8 cellular contexts compared by ENCODE assay signal in the genomic region with DNA sequence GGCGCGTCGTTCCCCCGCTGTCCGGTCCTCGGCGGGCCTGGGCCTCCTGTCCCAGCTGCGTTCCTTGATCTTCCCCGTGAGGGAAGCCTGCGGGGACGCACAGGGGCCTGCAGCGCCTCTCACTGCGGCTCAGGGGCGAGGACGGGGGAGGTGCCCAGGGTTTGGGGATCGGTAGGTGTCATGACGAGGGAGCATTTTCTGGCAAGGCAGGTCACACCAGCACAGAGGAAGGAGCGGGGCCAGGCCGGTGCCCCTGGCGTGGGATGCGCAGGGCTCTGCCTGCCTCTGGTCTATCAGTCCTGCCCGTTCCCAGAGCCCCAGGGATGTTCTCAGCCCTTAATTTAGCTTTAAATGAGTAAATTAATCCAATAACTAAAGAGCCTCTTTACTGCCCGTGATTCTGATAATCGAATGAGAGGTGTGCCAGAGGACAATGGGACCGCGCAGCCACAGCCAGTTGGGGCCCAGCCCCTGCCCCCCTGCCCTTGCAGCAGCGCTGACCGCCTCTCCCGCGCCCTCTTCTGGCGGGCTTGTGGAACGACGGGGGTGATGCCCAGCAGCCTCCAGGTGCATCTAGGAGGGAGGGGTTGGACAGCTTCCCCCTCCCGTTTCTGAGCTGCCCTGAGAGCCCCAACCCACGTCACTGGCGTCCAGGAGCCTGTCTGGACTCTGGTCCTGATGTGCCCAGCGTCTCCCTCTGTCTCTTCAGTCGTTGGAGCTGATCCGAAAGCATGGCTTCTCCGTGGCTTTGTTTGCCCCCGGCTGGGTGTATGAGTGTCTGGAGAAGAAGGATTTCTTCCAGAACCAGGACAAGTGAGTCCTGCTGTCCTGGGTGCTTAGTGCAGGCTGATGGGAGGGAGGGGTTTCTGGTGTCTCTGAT. TPM values are rescaled to one million over a fixed set of nuclear protein-coding genes. Genes with fewer than 3 reads are reported as not detected.
DNase-seq lines count a peak whose midpoint lies in the region; ATAC-seq, FAIRE-seq and TF ChIP-seq lines count a peak whose summit lies in the region.

No MANE protein-coding gene starts in this region.

- FAIRE-seq in GM18507 (lab: Jason Lieb, UNC), result no peak

- peak; percentile 24 to 79 (median 75) for TF ChIP-seq CTCF in Peyer's patch (IDR thresholded peaks at IDR 0.05)
- TF ChIP-seq CTCF in right atrium auricular region (IDR thresholded peaks at IDR 0.05), result peak; percentile 76 to 87

- peak; percentile 58 for DNase-seq in AG08395 (ENCODE audit: low spot score)
- DNase-seq in GM18507 (ENCODE audit: extremely low spot score, insufficient read length, low read depth), result peak; percentile 46
- DNase-seq in Peyer's patch, result peak in 2 of 3 donors; percentile 60 to 75
- DNase-seq in activated naive CD4-positive, alpha-beta T cell treated with anti-CD3 and anti-CD28 coated beads, Interleukin-2, amount 50 U/mL, for 16 hours, result peak; percentile 55
- no peak for DNase-seq in right atrium auricular region (ENCODE audit: low spot score)
- DNase-seq in stimulated activated CD4-positive, alpha-beta T cell treated with anti-CD3 and anti-CD28 coated beads, Interleukin-1b, Interleukin-23, amount 100 ng/mL, for 4 hours (ENCODE audit: low read depth in 2 of 2), result peak; percentile 28 to 41
- no peak for DNase-seq in midbrain (lab: John Stamatoyannopoulos, UW)

- no peak for TF ChIP-seq POLR2A in Peyer's patch (IDR thresholded peaks at IDR 0.05)

- no peak for ATAC-seq in GM19452 (IDR thresholded peaks at IDR 0.05; ENCODE audit: unreplicated experiment)

- H3K27me3 ChIP-seq in Peyer's patch, result no peaks in the 10 kb centered on the region
- H3K27me3 ChIP-seq in right atrium auricular region, result no peaks in the 10 kb centered on the region

- H3K36me3 ChIP-seq in Peyer's patch (peaks cover 0 to 86% (median 0%) of the 10 kb centered on the region in 3 donors), right atrium auricular region (peaks cover 83% of the 10 kb centered on the region)

- no peak overlapping the region for H3K27ac ChIP-seq in Peyer's patch
- H3K27ac ChIP-seq in right atrium auricular region, result no peak overlapping the region

- H3K9me3 ChIP-seq in Peyer's patch (no peaks in the 10 kb centered on the region), right atrium auricular region (no peaks in the 10 kb centered on the region)

- H3K4me3 ChIP-seq in Peyer's patch (no peak overlapping the region), right atrium auricular region (no peak overlapping the region)

- peaks cover 0 to 12% (median 2%) of the 10 kb centered on the region in 4 donors for H3K4me1 ChIP-seq in Peyer's patch
- peaks cover 0 to 7% of the 10 kb centered on the region in 2 donors for H3K4me1 ChIP-seq in right atrium auricular region

RNA-seq across cellular contexts. Expression of gene ENGASE, which starts 7.9 kb away (rescaled TPM):
- total RNA-seq in Peyer's patch (100 to 1,000 TPM in 3 of 4 donors, 10 to 100 TPM in 1; 57.6 to 336 (median 223) TPM), right atrium auricular region (10 to 100 TPM in 1 of 2 donors, 1 to 10 TPM in 1; 7.7 to 13.5 TPM)

RNA-seq across cellular contexts. Expression of gene C1QTNF1, which starts 58.6 kb away (rescaled TPM):
- 10 to 100 TPM in 3 of 4 donors, 1 to 10 TPM in 1; 6.3 to 20.6 (median 14.3) TPM for total RNA-seq in Peyer's patch
- total RNA-seq in right atrium auricular region, result 100 to 1,000 TPM; 125 to 401 TPM

Comparison
In these comparisons a context has a peak if more than half of its experiments do, and no peak if none do; other contexts are left out.
1. DNase-seq: peak in AG08395 (single experiment), GM18507 (single experiment), Peyer's patch (2 of 3), activated naive CD4-positive, alpha-beta T cell treated with anti-CD3 and anti-CD28 coated beads, Interleukin-2, amount 50 U/mL, for 16 hours (single experiment) and stimulated activated CD4-positive, alpha-beta T cell treated with anti-CD3 and anti-CD28 coated beads, Interleukin-1b, Interleukin-23, amount 100 ng/mL, for 4 hours (2 of 2); none in right atrium auricular region (single experiment) and midbrain (single experiment).
2. RNA of gene ENGASE, which starts 7.9 kb away (total RNA-seq): 57.6 to 336 TPM in Peyer's patch; 7.7 to 13.5 TPM in right atrium auricular region; every median in the first group is over 4 times any median in the second.
3. RNA of gene C1QTNF1, which starts 58.6 kb away (total RNA-seq): 125 to 401 TPM in right atrium auricular region; 6.3 to 20.6 TPM in Peyer's patch; every median in the first group is over 4 times any median in the second.